ENCODE assay signal across 17 cellular contexts in the genomic region with DNA sequence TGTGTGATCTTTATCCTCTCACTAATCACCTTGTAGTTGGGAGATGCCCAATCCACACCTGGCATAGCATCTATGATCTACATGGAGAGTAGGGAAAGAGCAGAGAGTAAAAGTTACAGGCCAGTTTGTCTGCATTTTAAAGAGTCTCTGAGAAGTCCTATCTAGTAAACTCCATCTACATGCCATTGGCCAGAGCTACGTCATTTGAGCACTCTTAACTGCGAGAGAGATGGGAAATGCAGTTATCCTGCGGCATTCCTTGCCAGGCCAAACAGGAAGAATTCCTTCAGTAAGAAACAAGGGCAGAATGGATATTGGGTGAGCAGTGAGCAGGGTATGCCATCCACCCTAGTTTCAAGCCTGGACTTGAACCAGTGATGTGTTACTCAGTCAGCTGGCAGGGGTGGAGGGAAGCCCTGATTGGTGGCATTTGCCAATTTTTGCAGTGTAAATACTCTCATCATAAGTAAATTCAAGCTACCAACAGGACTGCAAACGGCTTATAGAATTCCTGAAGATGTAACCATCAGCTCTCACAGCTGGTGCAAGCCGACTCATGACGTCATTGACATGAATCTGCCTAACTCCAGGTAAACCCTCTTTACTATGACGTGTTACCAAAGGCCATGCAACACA.
DNase-seq lines count a peak whose midpoint lies in the region; ATAC-seq, FAIRE-seq and TF ChIP-seq lines count a peak whose summit lies in the region.
"Had no signal": no experiment of that assay in that cellular context is flagged by ENCODE, and none has a peak within 500 bp of the region (broad histone marks: within the 10 kb centered on the region; RNA-seq: fewer than 3 reads in every experiment).

No MANE protein-coding gene starts in this region.

- H4K12ac ChIP-seq in trophoblast cell (ENCODE audit: low read depth, low read length) = no peak overlapping the region

- H3K4me1 ChIP-seq in HepG2 (ENCODE audit: insufficient read depth, low read length) = no peaks in the 10 kb centered on the region
- H3K4me1 ChIP-seq in right lobe of liver = no peaks in the 10 kb centered on the region
- peaks cover 15% of the 10 kb centered on the region in 2 experiments for H3K4me1 ChIP-seq in trophoblast cell (ENCODE audit: control insufficient read depth in 1 of 2, insufficient read depth in 2 of 2, low read length in 2 of 2)
- H3K4me1 ChIP-seq: BLaER1 treated with 17β-estradiol and CSF1 and Interleukin-3, amounts not matched to agents 10 nM and 100 nM had no signal

- H2AFZ ChIP-seq in HepG2 (ENCODE audit: low read length) (no peak overlapping the region), trophoblast cell (ENCODE audit: insufficient read depth, low read length, poor library complexity) (no peak overlapping the region)
- H2AFZ ChIP-seq: GM23248 had no signal

- no peak overlapping the region for H3K14ac ChIP-seq in trophoblast cell (ENCODE audit: low read length)

- no peaks in the 10 kb centered on the region for H3K79me2 ChIP-seq in HepG2 (ENCODE audit: insufficient read depth, low read length)
- peaks cover 2% of the 10 kb centered on the region for H3K79me2 ChIP-seq in trophoblast cell (ENCODE audit: control insufficient read depth, insufficient read depth, low read length, poor library complexity)

- H3K79me1 ChIP-seq in trophoblast cell (ENCODE audit: low read length) = peaks cover 15% of the 10 kb centered on the region

- H3K4me3 ChIP-seq in HepG2 (replicated peaks in 1 of 3; ENCODE audit: insufficient read depth in 1 of 3, low read depth in 2 of 3, low read length in 3 of 3) (no peak overlapping the region), right lobe of liver (no peak overlapping the region), epithelial cell of esophagus (ENCODE audit: low read length) (no peak overlapping the region), trophoblast cell (ENCODE audit: low read depth, low read length) (no peak overlapping the region)
- H3K4me3 ChIP-seq: BLaER1 treated with 17β-estradiol and CSF1 and Interleukin-3, amounts not matched to agents 10 nM and 100 nM; GM23248 had no signal

- H3K27me3 ChIP-seq in HepG2 (ENCODE audit: control insufficient read depth in 1 of 2, insufficient read depth in 2 of 2, low read length in 2 of 2) (peaks cover 0 to 4% of the 10 kb centered on the region in 2 experiments; a peak in 1 of 5 replicates), right lobe of liver (no peaks in the 10 kb centered on the region), trophoblast cell (ENCODE audit: insufficient read depth, low read length) (no peaks in the 10 kb centered on the region)
- H3K27me3 ChIP-seq: BLaER1 treated with 17β-estradiol and CSF1 and Interleukin-3, amounts not matched to agents 10 nM and 100 nM had no signal

- peaks cover 3% of the 10 kb centered on the region for H3K4me1 Mint-ChIP-seq in progenitor cell of endocrine pancreas (ENCODE audit: low read depth)
- H3K4me1 Mint-ChIP-seq: CD4-positive, CD25-positive, alpha-beta regulatory T cell had no signal

- H3K27me3 Mint-ChIP-seq in progenitor cell of endocrine pancreas = peaks cover 34% of the 10 kb centered on the region
- H3K27me3 Mint-ChIP-seq: CD4-positive, CD25-positive, alpha-beta regulatory T cell had no signal

- H4K8ac ChIP-seq in trophoblast cell (ENCODE audit: low read depth, low read length) = no peak overlapping the region

- no peak for TF ChIP-seq RAD21 in HepG2 (CRISPR knock-in tag; IDR thresholded peaks at IDR 0.05)

- H3K27ac Mint-ChIP-seq in progenitor cell of endocrine pancreas = no peak overlapping the region
- H3K27ac Mint-ChIP-seq: CD4-positive, CD25-positive, alpha-beta regulatory T cell had no signal

- in situ Hi-C loops in HepG2 (cut with HindIII; ENCODE audit: extremely low pct_ligation_motif_present, low pct_unique_long_range_greater_than_20kb) = no loop called here
- in situ Hi-C loops in T47D (cut with HindIII; ENCODE audit: low pct_unique_long_range_greater_than_20kb, low sequenced_read_pairs) = no loop called here

- no peak overlapping the region for H3K4ac ChIP-seq in trophoblast cell (ENCODE audit: low read depth, low read length)

- H3K4me2 ChIP-seq in HepG2 (ENCODE audit: low read depth, low read length) = no peak overlapping the region
- no peak overlapping the region for H3K4me2 ChIP-seq in trophoblast cell (ENCODE audit: low read length)
- H3K4me2 ChIP-seq: BLaER1 treated with 17β-estradiol and CSF1 and Interleukin-3, amounts not matched to agents 10 nM and 100 nM had no signal

- peak overlapping the region; percentile 7 for H2BK12ac ChIP-seq in trophoblast cell (ENCODE audit: low read length)

- no peak for DNase-seq in HepG2 (ENCODE audit: low spot score)
- DNase-seq in right lobe of liver = no peak
- DNase-seq in T47D (ENCODE audit: low read depth in 1 of 2, low spot score in 1 of 2) = peak; percentile 28 to 65
- peak; percentile 84 for DNase-seq in epithelial cell of esophagus (ENCODE audit: low read depth)
- DNase-seq in trophoblast cell = peak; percentile 92 to 97
- no peak for DNase-seq in activated naive CD4-positive, alpha-beta T cell treated with anti-CD3 and anti-CD28 coated beads, Interleukin-2, amount 50 U/mL, for 16 hours
- no peak for DNase-seq in progenitor cell of endocrine pancreas (ENCODE audit: low spot score, unreplicated experiment)
- DNase-seq: 8988T; CD4-positive, CD25-positive, alpha-beta regulatory T cell; DMS53; GF-D8; GM23248 had no signal

- no peak for ATAC-seq in HepG2
- ATAC-seq in right lobe of liver = no peak
- ATAC-seq in GM18858 (IDR thresholded peaks at IDR 0.05; ENCODE audit: unreplicated experiment) = no peak
- ATAC-seq: HCT116 had no signal

- POLR2A ChIA-PET in HepG2 (lab: Yijun Ruan, JAX) = no interaction called here

- no peak overlapping the region for H2BK5ac ChIP-seq in trophoblast cell (ENCODE audit: low read depth, low read length, poor library complexity)

- H3K9me3 ChIP-seq in HepG2 (ENCODE audit: low read length) = no peaks in the 10 kb centered on the region
- no peaks in the 10 kb centered on the region for H3K9me3 ChIP-seq in right lobe of liver
- H3K9me3 ChIP-seq in trophoblast cell (ENCODE audit: insufficient read depth, low read depth, low read length) = no peaks in the 10 kb centered on the region
- H3K9me3 ChIP-seq: BLaER1 treated with 17β-estradiol and CSF1 and Interleukin-3, amounts not matched to agents 10 nM and 100 nM had no signal

- no peaks in the 10 kb centered on the region for H4K20me1 ChIP-seq in HepG2 (ENCODE audit: insufficient read depth, low read length)
- H4K20me1 ChIP-seq: BLaER1 treated with 17β-estradiol and CSF1 and Interleukin-3, amounts not matched to agents 10 nM and 100 nM had no signal

- no peak overlapping the region for H3K27ac ChIP-seq in HepG2 (ENCODE audit: extremely low read length, insufficient read depth, low read length)
- no peak overlapping the region for H3K27ac ChIP-seq in right lobe of liver
- no peak overlapping the region for H3K27ac ChIP-seq in trophoblast cell (ENCODE audit: low read depth, low read length)
- H3K27ac ChIP-seq: BLaER1 treated with 17β-estradiol and CSF1 and Interleukin-3, amounts not matched to agents 10 nM and 100 nM; GM23248; HL-60 had no signal

- no peak overlapping the region for H2BK120ac ChIP-seq in trophoblast cell (ENCODE audit: insufficient read depth, low read length, poor library complexity)

- no peaks in the 10 kb centered on the region for H3K36me3 Mint-ChIP-seq in progenitor cell of endocrine pancreas (ENCODE audit: insufficient read depth)
- H3K36me3 Mint-ChIP-seq: CD4-positive, CD25-positive, alpha-beta regulatory T cell had no signal

- CTCF ChIA-PET in HepG2 (lab: Yijun Ruan, JAX; ENCODE audit: low intra/inter-chr PET ratio, low total read pairs) = no interaction called here

- no peak overlapping the region for H3K9ac ChIP-seq in HepG2 (ENCODE audit: insufficient read depth, low read depth, low read length)
- H3K9ac ChIP-seq in trophoblast cell (ENCODE audit: low read length) = no peak overlapping the region
- H3K9ac ChIP-seq: BLaER1 treated with 17β-estradiol and CSF1 and Interleukin-3, amounts not matched to agents 10 nM and 100 nM; GM23248 had no signal

- intact Hi-C loops in HepG2 (cut with micrococcal nuclease; ENCODE audit: unreplicated experiment) (no loop called here), right lobe of liver (cut with DNase I) (no loop called here)

- no peak overlapping the region for H3K4me3 Mint-ChIP-seq in progenitor cell of endocrine pancreas (ENCODE audit: low read depth)
- H3K4me3 Mint-ChIP-seq: CD4-positive, CD25-positive, alpha-beta regulatory T cell had no signal

- WGBS in HepG2 (ENCODE audit: low lambda C conversion rate) = 42% methylated on average over 3 of the region's 7 CpGs
- 65% methylated on average over 7 of the region's 7 CpGs for WGBS in right lobe of liver (ENCODE audit: insufficient coverage, low coverage, low lambda C conversion rate, missing lambda C conversion rate)
- no CpG with 5 or more reads among the region's 7 CpGs for WGBS in trophoblast cell (ENCODE audit: extremely low coverage, insufficient coverage, insufficient read length)

- BruUV-seq in HepG2 (replicated peaks; lab: Mats Ljungman, UMichigan) = no TSS peak

- H4K91ac ChIP-seq in trophoblast cell (ENCODE audit: low read depth, low read length) = no peak overlapping the region

- no peak for TF ChIP-seq EP300 in HepG2 (IDR thresholded peaks at IDR 0.05; ENCODE audit: low read depth in 2 of 2, low read length in 2 of 2)
- TF ChIP-seq EP300 in HepG2 (CRISPR knock-in tag; IDR thresholded peaks at IDR 0.05; ENCODE audit: borderline replicate concordance) = no peak

- no peak overlapping the region for H3K18ac ChIP-seq in trophoblast cell (ENCODE audit: low read length)

- no peak for FAIRE-seq in HepG2 (lab: Jason Lieb, UNC)
- FAIRE-seq: H54 had no signal

- no peak overlapping the region for H3K23ac ChIP-seq in trophoblast cell (ENCODE audit: low read length)

- H2AK5ac ChIP-seq in trophoblast cell (ENCODE audit: low read length) = no peak overlapping the region

- TF ChIP-seq CTCF in HepG2 (CRISPR knock-in tag; IDR thresholded peaks at IDR 0.05) (no peak), right lobe of liver (IDR thresholded peaks at IDR 0.05) (no peak), epithelial cell of esophagus (IDR thresholded peaks at IDR 0.05; ENCODE audit: insufficient read depth, low read depth, low read length, missing control alignments) (no peak), progenitor cell of endocrine pancreas (IDR thresholded peaks at IDR 0.05; ENCODE audit: unreplicated experiment) (no peak)

- TF ChIP-seq POLR2A in HepG2 (IDR thresholded peaks at IDR 0.05; ENCODE audit: insufficient read depth in 1 of 2, low read depth in 2 of 2, low read length in 2 of 2) = no peak
- no peak for TF ChIP-seq POLR2A in right lobe of liver (IDR thresholded peaks at IDR 0.05)

- H3K36me3 ChIP-seq in HepG2 (replicated peaks in 1 of 2; ENCODE audit: control insufficient read depth in 1 of 2, insufficient read depth in 2 of 2, low read length in 2 of 2) (no peaks in the 10 kb centered on the region), right lobe of liver (no peaks in the 10 kb centered on the region), trophoblast cell (ENCODE audit: control insufficient read depth in 1 of 2, insufficient read depth in 2 of 2, low read length in 2 of 2) (no peaks in the 10 kb centered on the region)
- H3K36me3 ChIP-seq: BLaER1 treated with 17β-estradiol and CSF1 and Interleukin-3, amounts not matched to agents 10 nM and 100 nM had no signal

- no peaks in the 10 kb centered on the region for H3K9me3 Mint-ChIP-seq in progenitor cell of endocrine pancreas (ENCODE audit: low read depth)

Comparison
In these comparisons a context has a peak if more than half of its experiments do, and no peak if none do; other contexts are left out.
1. DNase-seq: peak in T47D (2 of 2), epithelial cell of esophagus (single experiment) and trophoblast cell (2 of 2); none in HepG2 (single experiment), right lobe of liver (0 of 3), activated naive CD4-positive, alpha-beta T cell treated with anti-CD3 and anti-CD28 coated beads, Interleukin-2, amount 50 U/mL, for 16 hours (single experiment) and progenitor cell of endocrine pancreas (single experiment).